12 cellular contexts compared by ENCODE assay signal in genomic region chr14:91419451-91419850, GRCh38. TPM values are rescaled to one million over a fixed set of nuclear protein-coding genes. Genes with fewer than 3 reads are reported as not detected.
DNase-seq lines count a peak whose midpoint lies in the region; ATAC-seq and TF ChIP-seq lines count a peak whose summit lies in the region.
"Had no signal": no experiment of that assay in that cellular context is flagged by ENCODE, and none has a peak within 500 bp of the region (broad histone marks: within the 10 kb centered on the region; RNA-seq: fewer than 3 reads in every experiment).

No MANE protein-coding gene starts in this region.

- H3K27me3 Mint-ChIP-seq in activated CD4-positive, alpha-beta T cell treated with anti-CD3 and anti-CD28 coated beads for 36 hours = no peaks in the 10 kb centered on the region
- H3K27me3 Mint-ChIP-seq in IgD-negative memory B cell = no peaks in the 10 kb centered on the region
- H3K27me3 Mint-ChIP-seq in activated CD4-positive, alpha-beta memory T cell treated with anti-CD3 and anti-CD28 coated beads for 36 hours = no peaks in the 10 kb centered on the region
- H3K27me3 Mint-ChIP-seq in nephron (ENCODE audit: low read depth) = peaks cover 17% of the 10 kb centered on the region

- no peak overlapping the region for H3K4me3 ChIP-seq in coronary artery

- no peak for ATAC-seq in activated CD4-positive, alpha-beta T cell treated with anti-CD3 and anti-CD28 coated beads for 36 hours
- ATAC-seq in activated CD4-positive, CD25-positive, alpha-beta regulatory T cell treated with anti-CD3 and anti-CD28 coated beads, Interleukin-2, amount 50 U/mL, for 24 hours = no peak
- ATAC-seq in GM18907 (IDR thresholded peaks at IDR 0.05; ENCODE audit: unreplicated experiment) = no peak

- H3K4me3 Mint-ChIP-seq in activated CD4-positive, alpha-beta T cell treated with anti-CD3 and anti-CD28 coated beads for 36 hours = no peak overlapping the region
- H3K4me3 Mint-ChIP-seq in IgD-negative memory B cell (peak overlapping the region in 2 of 4 donors; percentile 24 to 83), nephron (peak overlapping the region in 2 of 3 experiments; percentile 68 to 81)
- H3K4me3 Mint-ChIP-seq in activated CD4-positive, alpha-beta memory T cell treated with anti-CD3 and anti-CD28 coated beads for 36 hours = peak overlapping the region; percentile 61

- peaks cover 19% of the 10 kb centered on the region for H3K36me3 Mint-ChIP-seq in activated CD4-positive, alpha-beta T cell treated with anti-CD3 and anti-CD28 coated beads for 36 hours (ENCODE audit: low read depth)
- H3K36me3 Mint-ChIP-seq in IgD-negative memory B cell (peaks cover 2% of the 10 kb centered on the region), nephron (ENCODE audit: low read depth) (peaks cover 1% of the 10 kb centered on the region)
- peaks cover 19% of the 10 kb centered on the region for H3K36me3 Mint-ChIP-seq in activated CD4-positive, alpha-beta memory T cell treated with anti-CD3 and anti-CD28 coated beads for 36 hours

- H3K9me3 Mint-ChIP-seq in activated CD4-positive, alpha-beta T cell treated with anti-CD3 and anti-CD28 coated beads for 36 hours (ENCODE audit: low read depth) = no peaks in the 10 kb centered on the region
- H3K9me3 Mint-ChIP-seq in IgD-negative memory B cell (peaks cover 0 to 1% (median 0%) of the 10 kb centered on the region in 3 donors), nephron (peaks cover 1% of the 10 kb centered on the region)
- H3K9me3 Mint-ChIP-seq in activated CD4-positive, alpha-beta memory T cell treated with anti-CD3 and anti-CD28 coated beads for 36 hours = no peaks in the 10 kb centered on the region

- H3K27ac Mint-ChIP-seq in activated CD4-positive, alpha-beta T cell treated with anti-CD3 and anti-CD28 coated beads for 36 hours = peak overlapping the region; percentile 82
- peak overlapping the region; percentile 90 to 96 (median 92) for H3K27ac Mint-ChIP-seq in IgD-negative memory B cell
- H3K27ac Mint-ChIP-seq in activated CD4-positive, alpha-beta memory T cell treated with anti-CD3 and anti-CD28 coated beads for 36 hours = peak overlapping the region; percentile 72
- no peak overlapping the region for H3K27ac Mint-ChIP-seq in nephron

- TF ChIP-seq CTCF in nephron (IDR thresholded peaks at IDR 0.05; ENCODE audit: unreplicated experiment in 3 of 3) (no peak), coronary artery (IDR thresholded peaks at IDR 0.05) (no peak)

- CTCF ChIA-PET in activated CD4-positive, alpha-beta T cell treated with anti-CD3 and anti-CD28 coated beads for 36 hours (lab: Charles Lee) = interaction anchor here (0.7 to 12.5 kb wide), 8 partner anchors 21 to 191 kb away, joined by 3 to 177 read pairs (median 4); no protein-coding TSS in a partner anchor
- CTCF ChIA-PET in activated CD4-positive, alpha-beta memory T cell treated with anti-CD3 and anti-CD28 coated beads for 36 hours (lab: Charles Lee) = interaction anchor here (0.7 to 5.5 kb wide), 10 partner anchors 9 to 492 kb away, joined by 3 to 99 read pairs (median 5); no protein-coding TSS in a partner anchor

- intact Hi-C loops in activated CD4-positive, alpha-beta T cell treated with anti-CD3 and anti-CD28 coated beads for 36 hours (cut with DNase I, micrococcal nuclease) = loop anchor here (1.0 to 5.0 kb wide), 11 partner anchors 88 to 1037 kb away; partner anchors contain the start of gene CALM1 (in 1 of the 2)
- intact Hi-C loops in activated CD4-positive, alpha-beta memory T cell treated with anti-CD3 and anti-CD28 coated beads for 36 hours (cut with micrococcal nuclease) = loop anchor here (5.0 kb wide), 4 partner anchors 88 to 453 kb away; no protein-coding TSS in a partner anchor

- DNase-seq in activated CD4-positive, alpha-beta T cell treated with anti-CD3 and anti-CD28 coated beads for 36 hours = no peak
- DNase-seq in activated CD4-positive, alpha-beta T cell treated with anti-CD3 and anti-CD28 coated beads, Interleukin-2, amount 50 U/mL, for 4 hours = no peak
- no peak for DNase-seq in activated CD4-positive, alpha-beta memory T cell treated with anti-CD3 and anti-CD28 coated beads for 36 hours
- DNase-seq in coronary artery (ENCODE audit: low spot score) = no peak
- DNase-seq: esophagus squamous epithelium, NCI-H2081 treated with DMSO at 0.1 percent for 48 hours had no signal

- no peak overlapping the region for H3K27ac ChIP-seq in coronary artery
- H3K27ac ChIP-seq: brain microvascular endothelial cell, dorsolateral prefrontal cortex had no signal

- H3K4me1 Mint-ChIP-seq in activated CD4-positive, alpha-beta T cell treated with anti-CD3 and anti-CD28 coated beads for 36 hours = peaks cover 23% of the 10 kb centered on the region
- H3K4me1 Mint-ChIP-seq in IgD-negative memory B cell (peaks cover 14 to 18% (median 18%) of the 10 kb centered on the region in 3 donors), nephron (peaks cover 29% of the 10 kb centered on the region)
- H3K4me1 Mint-ChIP-seq in activated CD4-positive, alpha-beta memory T cell treated with anti-CD3 and anti-CD28 coated beads for 36 hours (ENCODE audit: low read depth) = peaks cover 23% of the 10 kb centered on the region

- POLR2A ChIA-PET in activated CD4-positive, alpha-beta T cell treated with anti-CD3 and anti-CD28 coated beads for 36 hours (lab: Charles Lee) = interaction anchor here (1.4 kb wide), 1 partner anchor 96 kb away, joined by 3 read pairs; no protein-coding TSS in a partner anchor
- POLR2A ChIA-PET in activated CD4-positive, alpha-beta memory T cell treated with anti-CD3 and anti-CD28 coated beads for 36 hours (lab: Charles Lee) = interaction anchor here (4.5 kb wide), 1 partner anchor 95 kb away, joined by 38 read pairs; no protein-coding TSS in a partner anchor

RNA-seq across cellular contexts. Expression of gene CCDC88C, which starts 1.8 kb away (rescaled TPM):
- total RNA-seq in activated CD4-positive, alpha-beta T cell treated with anti-CD3 and anti-CD28 coated beads for 36 hours = 10 to 100 TPM; 73.7 to 82.8 TPM
- polyA plus RNA-seq in IgD-negative memory B cell = 30.5 TPM
- 10 to 100 TPM; 73.0 to 74.7 TPM for total RNA-seq in activated CD4-positive, alpha-beta memory T cell treated with anti-CD3 and anti-CD28 coated beads for 36 hours

Comparison
In these comparisons a context has a peak if more than half of its experiments do, and no peak if none do; other contexts are left out.
1. H3K27ac Mint-ChIP-seq: peak in activated CD4-positive, alpha-beta T cell treated with anti-CD3 and anti-CD28 coated beads for 36 hours (single experiment), IgD-negative memory B cell (3 of 3) and activated CD4-positive, alpha-beta memory T cell treated with anti-CD3 and anti-CD28 coated beads for 36 hours (single experiment); none in nephron (0 of 3).